In the genomic region with DNA sequence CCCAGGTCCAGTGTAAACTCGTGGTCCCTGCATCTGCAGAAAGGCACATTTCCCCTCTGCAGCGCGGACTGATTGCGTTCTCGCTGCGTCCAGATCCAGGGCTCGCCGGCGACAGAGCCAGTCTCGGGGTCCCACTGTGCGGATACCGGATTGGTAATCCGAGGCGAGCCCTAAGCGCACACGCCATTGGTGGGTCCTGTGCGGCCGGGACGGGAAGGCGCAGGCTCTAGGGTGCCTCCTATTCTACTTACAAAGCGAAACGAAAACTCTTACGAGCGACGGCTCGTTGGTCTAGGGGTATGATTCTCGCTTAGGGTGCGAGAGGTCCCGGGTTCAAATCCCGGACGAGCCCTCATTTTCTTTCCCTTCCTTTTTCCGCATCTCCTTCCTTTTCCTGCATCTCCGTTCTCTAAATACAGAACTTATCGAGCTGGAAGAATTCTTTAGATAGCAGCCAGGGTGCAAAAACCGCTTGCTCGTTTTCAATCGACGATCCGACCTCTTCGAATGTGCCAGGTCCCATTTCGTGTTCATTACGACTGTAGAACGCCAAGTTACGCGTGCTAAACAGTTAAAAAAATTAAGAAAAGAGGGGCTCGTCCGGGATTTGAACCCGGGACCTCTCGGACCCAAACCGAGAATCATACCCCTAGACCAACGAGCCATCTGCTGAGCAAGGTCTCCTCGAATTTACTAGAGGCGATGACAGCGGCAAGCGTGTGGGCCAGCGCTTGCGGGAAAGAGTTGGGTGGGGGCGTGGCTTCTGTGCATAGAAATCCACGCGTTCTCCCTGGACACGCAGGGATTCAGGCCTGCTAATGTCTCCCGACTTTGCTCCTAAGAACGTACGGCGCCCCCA, we compare ENCODE assay signal across 1 cellular context.
TF ChIP-seq lines count a peak whose summit lies in the region.

No MANE protein-coding gene starts in this region.

TF ChIP-seq in HepG2, 621 proteins besides CTCF, POLR2A, EP300 and RAD21 (continued from another document and continues in another):
- TF ChIP-seq ZNF496 (CRISPR knock-in tag; IDR thresholded peaks at IDR 0.05; ENCODE audit: insufficient replicate concordance) (no peak), KAT7 (CRISPR knock-in tag; IDR thresholded peaks at IDR 0.05; ENCODE audit: borderline replicate concordance) (no peak), TARDBP (CRISPR knock-in tag; IDR thresholded peaks at IDR 0.05) (no peak), SMAD3 (CRISPR knock-in tag; IDR thresholded peaks at IDR 0.05) (peak; percentile 35; the same call in 1 of the 2 replicates), YEATS2 (CRISPR knock-in tag; IDR thresholded peaks at IDR 0.05; ENCODE audit: borderline replicate concordance) (no peak), RFXANK (CRISPR knock-in tag; IDR thresholded peaks at IDR 0.05) (no peak), ZFAT (CRISPR knock-in tag; conservative IDR thresholded peaks at IDR 0.05) (no peak), PATZ1 (CRISPR knock-in tag; IDR thresholded peaks at IDR 0.05) (peak; percentile 80), ZNF629 (CRISPR knock-in tag; conservative IDR thresholded peaks at IDR 0.05) (0 out of 2 replicates have a peak, but pooled peaks have one; percentile 6), KDM2A (CRISPR knock-in tag; IDR thresholded peaks at IDR 0.05; ENCODE audit: borderline replicate concordance, low read depth) (peak; percentile 65; the same call in 1 of the 2 replicates), POLR2AphosphoS2 (IDR thresholded peaks at IDR 0.05; ENCODE audit: low read depth, low read length) (no peak), ZNF446 (CRISPR knock-in tag; IDR thresholded peaks at IDR 0.05) (no peak), ZSCAN12 (CRISPR knock-in tag; IDR thresholded peaks at IDR 0.05) (no peak), DPF2 (CRISPR knock-in tag; IDR thresholded peaks at IDR 0.05; ENCODE audit: borderline replicate concordance, low read depth) (no peak), HOXA9 (CRISPR knock-in tag; IDR thresholded peaks at IDR 0.05; ENCODE audit: borderline replicate concordance) (no peak; the same call in 1 of the 2 replicates), TSC22D2 (CRISPR knock-in tag; IDR thresholded peaks at IDR 0.05; ENCODE audit: borderline replicate concordance) (peak; percentile 49; the same call in 1 of the 2 replicates), CEBPZ (IDR thresholded peaks at IDR 0.05; ENCODE audit: low read length) (no peak), RFX3 (CRISPR knock-in tag; IDR thresholded peaks at IDR 0.05) (no peak), TEAD3 (CRISPR knock-in tag; optimal IDR thresholded peaks at IDR 0.05; ENCODE audit: borderline replicate concordance) (no peak), SSRP1 (CRISPR knock-in tag; IDR thresholded peaks at IDR 0.05) (no peak; the same call in 1 of the 2 replicates), KDM3A (CRISPR knock-in tag; IDR thresholded peaks at IDR 0.05; ENCODE audit: low read depth) (no peak; the same call in 1 of the 2 replicates), SP2 (CRISPR knock-in tag; IDR thresholded peaks at IDR 0.05) (no peak), FOXA3 (CRISPR knock-in tag; IDR thresholded peaks at IDR 0.05) (no peak), ZNF331 (CRISPR knock-in tag; IDR thresholded peaks at IDR 0.05) (peak; percentile 88), MAZ (IDR thresholded peaks at IDR 0.05; ENCODE audit: borderline replicate concordance, low read depth, low read length) (peak; percentile 73; the same call in 1 of the 2 replicates), MAZ (CRISPR knock-in tag; IDR thresholded peaks at IDR 0.05; ENCODE audit: low read depth) (peak; percentile 6; the same call in 1 of the 2 replicates), NR3C1 (CRISPR knock-in tag; IDR thresholded peaks at IDR 0.05) (no peak), ZNF124 (CRISPR knock-in tag; IDR thresholded peaks at IDR 0.05) (peak; percentile 84), ZNF709 (CRISPR knock-in tag; IDR thresholded peaks at IDR 0.05) (no peak; the same call in 1 of the 2 replicates), MZF1 (CRISPR knock-in tag; IDR thresholded peaks at IDR 0.05; ENCODE audit: borderline replicate concordance) (no peak), RBM39 (IDR thresholded peaks at IDR 0.05; ENCODE audit: low read depth, low read length, poor library complexity, severe bottlenecking) (peak; percentile 78), HDAC1 (CRISPR knock-in tag; IDR thresholded peaks at IDR 0.05) (peak; percentile 31; the same call in 1 of the 2 replicates), ZNF225 (CRISPR knock-in tag; IDR thresholded peaks at IDR 0.05) (no peak), NR2F6 (IDR thresholded peaks at IDR 0.05) (peak; percentile 40), NR2F6 (CRISPR knock-in tag; IDR thresholded peaks at IDR 0.05) (peak; percentile 30; the same call in 1 of the 2 replicates), MAX (IDR thresholded peaks at IDR 0.05) (peak; percentile 69)
- TF ChIP-seq, protein P1, sequence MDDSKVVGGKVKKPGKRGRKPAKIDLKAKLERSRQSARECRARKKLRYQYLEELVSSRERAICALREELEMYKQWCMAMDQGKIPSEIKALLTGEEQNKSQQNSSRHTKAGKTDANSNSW (CRISPR knock-in tag; IDR thresholded peaks at IDR 0.05; ENCODE audit: borderline replicate concordance) = no peak
- TF ChIP-seq, protein P2, sequence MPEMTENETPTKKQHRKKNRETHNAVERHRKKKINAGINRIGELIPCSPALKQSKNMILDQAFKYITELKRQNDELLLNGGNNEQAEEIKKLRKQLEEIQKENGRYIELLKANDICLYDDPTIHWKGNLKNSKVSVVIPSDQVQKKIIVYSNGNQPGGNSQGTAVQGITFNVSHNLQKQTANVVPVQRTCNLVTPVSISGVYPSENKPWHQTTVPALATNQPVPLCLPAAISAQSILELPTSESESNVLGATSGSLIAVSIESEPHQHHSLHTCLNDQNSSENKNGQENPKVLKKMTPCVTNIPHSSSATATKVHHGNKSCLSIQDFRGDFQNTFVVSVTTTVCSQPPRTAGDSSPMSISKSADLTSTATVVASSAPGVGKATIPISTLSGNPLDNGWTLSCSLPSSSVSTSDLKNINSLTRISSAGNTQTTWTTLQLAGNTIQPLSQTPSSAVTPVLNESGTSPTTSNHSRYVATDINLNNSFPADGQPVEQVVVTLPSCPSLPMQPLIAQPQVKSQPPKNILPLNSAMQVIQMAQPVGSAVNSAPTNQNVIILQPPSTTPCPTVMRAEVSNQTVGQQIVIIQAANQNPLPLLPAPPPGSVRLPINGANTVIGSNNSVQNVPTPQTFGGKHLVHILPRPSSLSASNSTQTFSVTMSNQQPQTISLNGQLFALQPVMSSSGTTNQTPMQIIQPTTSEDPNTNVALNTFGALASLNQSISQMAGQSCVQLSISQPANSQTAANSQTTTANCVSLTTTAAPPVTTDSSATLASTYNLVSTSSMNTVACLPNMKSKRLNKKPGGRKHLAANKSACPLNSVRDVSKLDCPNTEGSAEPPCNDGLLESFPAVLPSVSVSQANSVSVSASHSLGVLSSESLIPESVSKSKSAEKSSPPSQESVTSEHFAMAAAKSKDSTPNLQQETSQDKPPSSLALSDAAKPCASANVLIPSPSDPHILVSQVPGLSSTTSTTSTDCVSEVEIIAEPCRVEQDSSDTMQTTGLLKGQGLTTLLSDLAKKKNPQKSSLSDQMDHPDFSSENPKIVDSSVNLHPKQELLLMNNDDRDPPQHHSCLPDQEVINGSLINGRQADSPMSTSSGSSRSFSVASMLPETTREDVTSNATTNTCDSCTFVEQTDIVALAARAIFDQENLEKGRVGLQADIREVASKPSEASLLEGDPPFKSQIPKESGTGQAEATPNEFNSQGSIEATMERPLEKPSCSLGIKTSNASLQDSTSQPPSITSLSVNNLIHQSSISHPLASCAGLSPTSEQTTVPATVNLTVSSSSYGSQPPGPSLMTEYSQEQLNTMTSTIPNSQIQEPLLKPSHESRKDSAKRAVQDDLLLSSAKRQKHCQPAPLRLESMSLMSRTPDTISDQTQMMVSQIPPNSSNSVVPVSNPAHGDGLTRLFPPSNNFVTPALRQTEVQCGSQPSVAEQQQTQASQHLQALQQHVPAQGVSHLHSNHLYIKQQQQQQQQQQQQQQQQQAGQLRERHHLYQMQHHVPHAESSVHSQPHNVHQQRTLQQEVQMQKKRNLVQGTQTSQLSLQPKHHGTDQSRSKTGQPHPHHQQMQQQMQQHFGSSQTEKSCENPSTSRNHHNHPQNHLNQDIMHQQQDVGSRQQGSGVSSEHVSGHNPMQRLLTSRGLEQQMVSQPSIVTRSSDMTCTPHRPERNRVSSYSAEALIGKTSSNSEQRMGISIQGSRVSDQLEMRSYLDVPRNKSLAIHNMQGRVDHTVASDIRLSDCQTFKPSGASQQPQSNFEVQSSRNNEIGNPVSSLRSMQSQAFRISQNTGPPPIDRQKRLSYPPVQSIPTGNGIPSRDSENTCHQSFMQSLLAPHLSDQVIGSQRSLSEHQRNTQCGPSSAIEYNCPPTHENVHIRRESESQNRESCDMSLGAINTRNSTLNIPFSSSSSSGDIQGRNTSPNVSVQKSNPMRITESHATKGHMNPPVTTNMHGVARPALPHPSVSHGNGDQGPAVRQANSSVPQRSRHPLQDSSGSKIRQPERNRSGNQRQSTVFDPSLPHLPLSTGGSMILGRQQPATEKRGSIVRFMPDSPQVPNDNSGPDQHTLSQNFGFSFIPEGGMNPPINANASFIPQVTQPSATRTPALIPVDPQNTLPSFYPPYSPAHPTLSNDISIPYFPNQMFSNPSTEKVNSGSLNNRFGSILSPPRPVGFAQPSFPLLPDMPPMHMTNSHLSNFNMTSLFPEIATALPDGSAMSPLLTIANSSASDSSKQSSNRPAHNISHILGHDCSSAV (CRISPR knock-in tag; IDR thresholded peaks at IDR 0.05; ENCODE audit: borderline replicate concordance) = no peak
- TF ChIP-seq, protein P3, sequence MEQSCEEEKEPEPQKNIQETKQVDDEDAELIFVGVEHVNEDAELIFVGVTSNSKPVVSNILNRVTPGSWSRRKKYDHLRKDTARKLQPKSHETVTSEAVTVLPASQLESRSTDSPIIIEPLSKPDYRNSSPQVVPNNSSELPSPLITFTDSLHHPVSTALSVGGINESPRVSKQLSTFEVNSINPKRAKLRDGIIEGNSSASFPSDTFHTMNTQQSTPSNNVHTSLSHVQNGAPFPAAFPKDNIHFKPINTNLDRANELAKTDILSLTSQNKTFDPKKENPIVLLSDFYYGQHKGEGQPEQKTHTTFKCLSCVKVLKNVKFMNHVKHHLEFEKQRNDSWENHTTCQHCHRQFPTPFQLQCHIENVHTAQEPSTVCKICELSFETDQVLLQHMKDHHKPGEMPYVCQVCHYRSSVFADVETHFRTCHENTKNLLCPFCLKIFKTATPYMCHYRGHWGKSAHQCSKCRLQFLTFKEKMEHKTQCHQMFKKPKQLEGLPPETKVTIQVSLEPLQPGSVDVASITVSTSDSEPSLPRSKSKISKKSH (CRISPR knock-in tag; IDR thresholded peaks at IDR 0.05; ENCODE audit: borderline replicate concordance) = no peak
- TF ChIP-seq, protein P4, sequence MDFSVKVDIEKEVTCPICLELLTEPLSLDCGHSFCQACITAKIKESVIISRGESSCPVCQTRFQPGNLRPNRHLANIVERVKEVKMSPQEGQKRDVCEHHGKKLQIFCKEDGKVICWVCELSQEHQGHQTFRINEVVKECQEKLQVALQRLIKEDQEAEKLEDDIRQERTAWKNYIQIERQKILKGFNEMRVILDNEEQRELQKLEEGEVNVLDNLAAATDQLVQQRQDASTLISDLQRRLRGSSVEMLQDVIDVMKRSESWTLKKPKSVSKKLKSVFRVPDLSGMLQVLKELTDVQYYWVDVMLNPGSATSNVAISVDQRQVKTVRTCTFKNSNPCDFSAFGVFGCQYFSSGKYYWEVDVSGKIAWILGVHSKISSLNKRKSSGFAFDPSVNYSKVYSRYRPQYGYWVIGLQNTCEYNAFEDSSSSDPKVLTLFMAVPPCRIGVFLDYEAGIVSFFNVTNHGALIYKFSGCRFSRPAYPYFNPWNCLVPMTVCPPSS (IDR thresholded peaks at IDR 0.05) = no peak
